Comparison of ENCODE assay signal across 34 cellular contexts in genomic region chr7:11818281-11818680, GRCh38. TPM values are rescaled to one million over a fixed set of nuclear protein-coding genes. Genes with fewer than 3 reads are reported as not detected.
"Had no signal": no experiment of that assay in that cellular context is flagged by ENCODE, and none has a peak within 500 bp of the region (broad histone marks: within the 10 kb centered on the region; RNA-seq: fewer than 3 reads in every experiment).

No MANE protein-coding gene starts in this region.

- ATAC-seq: activated naive CD8-positive, alpha-beta T cell treated with anti-CD3 and anti-CD28 coated beads, Interleukin-2, amount 50 U/mL, for 24 hours; activated T-cell treated with anti-CD3 and anti-CD28 coated beads, Interleukin-2, amount 50 U/mL, for 4 hours; PC-3; Right ventricle myocardium inferior; SK-N-SH treated with all-trans-retinoic acid at 6 μM for 48 hours had no signal

- H3K9me3 ChIP-seq: MG63 had no signal

- H3K36me3 ChIP-seq: MG63 had no signal

- H3K27me3 ChIP-seq: MG63 had no signal

- H3K4me3 ChIP-seq: MG63 had no signal

- H3K27ac ChIP-seq: RWPE1 had no signal

- DNase-seq: activated B cell treated with CpG ODN at 0.5 μM for 24 hours; activated CD4-positive, alpha-beta memory T cell treated with anti-CD3 and anti-CD28 coated beads for 36 hours; activated CD4-positive, alpha-beta T cell treated with anti-CD3 and anti-CD28 coated beads for 4 hours; activated CD4-positive, alpha-beta T cell treated with anti-CD3 and anti-CD28 coated beads, Interleukin-2, amount 50 U/mL, for 1 hour; activated CD4-positive, CD25-positive, alpha-beta regulatory T cell treated with anti-CD3 and anti-CD28 coated beads, Interleukin-2, amount 50 U/mL, for 72 hours; activated CD8-positive, alpha-beta memory T cell treated with anti-CD3 and anti-CD28 coated beads, Interleukin-2, amount 50 U/mL, for 4 hours; activated gamma-delta T cell treated with Interleukin-2 at 50 U/mL for 16 hours; activated naive CD4-positive, alpha-beta T cell treated with anti-CD3 and anti-CD28 coated beads for 36 hours; activated naive CD8-positive, alpha-beta T cell treated with anti-CD3 and anti-CD28 coated beads, Interleukin-2, amount 50 U/mL, for 24 hours; activated T-cell treated with anti-CD3 and anti-CD28 coated beads for 4 hours; activated T-cell treated with anti-CD3 and anti-CD28 coated beads, Interleukin-2, amount 50 U/mL, for 4 hours; anterior cingulate cortex; caudate nucleus; KBM-7; MG63; NCI-H1048; NCI-H1105 treated with DMSO at 0.1 percent for 48 hours; NCI-H1436 treated with DMSO at 0.1 percent for 48 hours; NCI-H1694 treated with DMSO at 0.1 percent for 48 hours; NCI-H2029; NCI-H2171; NCI-H524; NCI-H69; NK-92 treated with Interleukin-12 subunit alpha and Interleukin-12 subunit beta, amount 100 ng/mL, for 24 hours; PC-3; SIG-M5; SW 1271; T-helper 1 cell; T-helper 2 cell; T-helper 9 cell had no signal

RNA-seq across cellular contexts. Expression of gene THSD7A, which starts 13.7 kb away (rescaled TPM):
- total RNA-seq: activated B cell treated with CpG ODN at 0.5 μM for 24 hours; activated CD4-positive, alpha-beta memory T cell treated with anti-CD3 and anti-CD28 coated beads for 36 hours; activated naive CD4-positive, alpha-beta T cell treated with anti-CD3 and anti-CD28 coated beads for 36 hours; activated T-cell treated with anti-CD3 and anti-CD28 coated beads, Interleukin-2, amount 50 U/mL, for 4 hours; activated T-helper 1 cell treated with anti-CD3 and anti-CD28 coated beads, Interleukin-12 subunit alpha, Interleukin-12 subunit beta, Interleukin-2, Interleukin-4 antibody, amounts not matched to agents 30 ng/mL and 10 ng/mL and 1 ng/mL, durations not matched to agents 14 hours and 24 hours and 36 hours had no signal
